22 cellular contexts compared by ENCODE assay signal in genomic region chr1:26328597-26328996, GRCh38. TPM values are rescaled to one million over a fixed set of nuclear protein-coding genes. Genes with fewer than 3 reads are reported as not detected.
"Had no signal": no experiment of that assay in that cellular context is flagged by ENCODE, and none has a peak within 500 bp of the region (broad histone marks: within the 10 kb centered on the region; RNA-seq: fewer than 3 reads in every experiment).

No MANE protein-coding gene starts in this region.

- H3K27me3 ChIP-seq: cardiac muscle cell, foreskin keratinocyte, upper lobe of right lung had no signal

- DNase-seq: activated CD4-positive, alpha-beta memory T cell treated with anti-CD3 and anti-CD28 coated beads, Interleukin-2, amount 10 ng/mL, durations not matched to agents 7 days and 5 days; activated CD4-positive, alpha-beta T cell treated with anti-CD3 and anti-CD28 coated beads for 36 hours; activated CD8-positive, alpha-beta memory T cell treated with anti-CD3 and anti-CD28 coated beads, Interleukin-2, amount 10 ng/mL, durations not matched to agents 7 days and 5 days; dorsolateral prefrontal cortex; glutamatergic neuron; hippocampal formation; islet precursor cell; lower lobe of right lung; naive thymus-derived CD8-positive, alpha-beta T cell; sigmoid colon; stimulated activated CD4-positive, alpha-beta T cell treated with anti-CD3 and anti-CD28 coated beads, Interleukin-4, amount 100 ng/mL, for 4 hours; stimulated activated naive B cell treated with anti-CD40 and anti-IgM and Interleukin-4, amounts not matched to agents 10 μg/mL and 1 μg/mL and 100 μg/mL, for 72 hours; T-helper 2 cell; upper lobe of right lung had no signal

- H3K27me3 Mint-ChIP-seq: activated CD4-positive, alpha-beta memory T cell treated with anti-CD3 and anti-CD28 coated beads, Interleukin-2, amount 10 ng/mL, durations not matched to agents 7 days and 5 days; activated CD4-positive, alpha-beta T cell treated with anti-CD3 and anti-CD28 coated beads for 36 hours; activated CD8-positive, alpha-beta memory T cell treated with anti-CD3 and anti-CD28 coated beads, Interleukin-2, amount 10 ng/mL, durations not matched to agents 7 days and 5 days; activated naive CD8-positive, alpha-beta T cell; naive thymus-derived CD8-positive, alpha-beta T cell; stimulated activated naive B cell treated with anti-CD40 and anti-IgM and Interleukin-4, amounts not matched to agents 10 μg/mL and 1 μg/mL and 100 μg/mL, for 72 hours had no signal

- H3K36me3 Mint-ChIP-seq: activated naive CD8-positive, alpha-beta T cell had no signal

- H3K4me1 Mint-ChIP-seq: activated CD4-positive, alpha-beta T cell treated with anti-CD3 and anti-CD28 coated beads for 36 hours had no signal

- H3K9me3 ChIP-seq: lower lobe of right lung, sigmoid colon, thoracic aorta, upper lobe of right lung had no signal

- H3K27ac Mint-ChIP-seq: activated CD4-positive, alpha-beta memory T cell treated with anti-CD3 and anti-CD28 coated beads, Interleukin-2, amount 10 ng/mL, durations not matched to agents 7 days and 5 days; activated CD4-positive, alpha-beta T cell treated with anti-CD3 and anti-CD28 coated beads for 36 hours; activated CD8-positive, alpha-beta memory T cell treated with anti-CD3 and anti-CD28 coated beads, Interleukin-2, amount 10 ng/mL, durations not matched to agents 7 days and 5 days; activated naive CD8-positive, alpha-beta T cell; stimulated activated naive B cell treated with anti-CD40 and anti-IgM and Interleukin-4, amounts not matched to agents 10 μg/mL and 1 μg/mL and 100 μg/mL, for 72 hours had no signal

- ATAC-seq: activated CD4-positive, alpha-beta T cell treated with anti-CD3 and anti-CD28 coated beads for 36 hours; activated CD8-positive, alpha-beta memory T cell treated with anti-CD3 and anti-CD28 coated beads, Interleukin-2, amount 10 ng/mL, durations not matched to agents 7 days and 5 days; lower lobe of right lung; naive thymus-derived CD8-positive, alpha-beta T cell; stimulated activated naive B cell treated with anti-CD40 and anti-IgM and Interleukin-4, amounts not matched to agents 10 μg/mL and 1 μg/mL and 100 μg/mL, for 72 hours; upper lobe of right lung had no signal

- H3K4me1 ChIP-seq: lower lobe of right lung, sigmoid colon, upper lobe of right lung had no signal

- H3K4me3 Mint-ChIP-seq: activated CD4-positive, alpha-beta memory T cell treated with anti-CD3 and anti-CD28 coated beads, Interleukin-2, amount 10 ng/mL, durations not matched to agents 7 days and 5 days; activated CD4-positive, alpha-beta T cell treated with anti-CD3 and anti-CD28 coated beads for 36 hours; activated CD8-positive, alpha-beta memory T cell treated with anti-CD3 and anti-CD28 coated beads, Interleukin-2, amount 10 ng/mL, durations not matched to agents 7 days and 5 days; activated naive CD8-positive, alpha-beta T cell; naive thymus-derived CD8-positive, alpha-beta T cell; stimulated activated naive B cell treated with anti-CD40 and anti-IgM and Interleukin-4, amounts not matched to agents 10 μg/mL and 1 μg/mL and 100 μg/mL, for 72 hours had no signal

- H3K27ac ChIP-seq: cardiac muscle cell, dorsolateral prefrontal cortex, foreskin keratinocyte, lower lobe of right lung, sigmoid colon, thoracic aorta, upper lobe of right lung had no signal

- H3K4me3 ChIP-seq: cardiac muscle cell, dorsolateral prefrontal cortex, lower lobe of right lung, sigmoid colon, thoracic aorta, upper lobe of right lung had no signal

- H3K9me3 Mint-ChIP-seq: activated CD4-positive, alpha-beta memory T cell treated with anti-CD3 and anti-CD28 coated beads, Interleukin-2, amount 10 ng/mL, durations not matched to agents 7 days and 5 days; naive thymus-derived CD8-positive, alpha-beta T cell; stimulated activated naive B cell treated with anti-CD40 and anti-IgM and Interleukin-4, amounts not matched to agents 10 μg/mL and 1 μg/mL and 100 μg/mL, for 72 hours had no signal

- H3K36me3 ChIP-seq: cardiac muscle cell, sigmoid colon, thoracic aorta, upper lobe of right lung had no signal

RNA-seq across cellular contexts. Expression of gene CD52, which starts 10.8 kb away (rescaled TPM):
- total RNA-seq: cardiac muscle cell, epithelial cell of proximal tubule, fibroblast of lung, renal cortical epithelial cell had no signal

RNA-seq across cellular contexts. Expression of gene CRYBG2, which starts 25.3 kb away (rescaled TPM):
- total RNA-seq: fibroblast of lung, thoracic aorta had no signal
- polyA plus RNA-seq: fibroblast of lung had no signal

RNA-seq across cellular contexts. Expression of gene ZNF683, which starts 44.0 kb away (rescaled TPM):
- total RNA-seq: activated CD4-positive, alpha-beta T cell treated with anti-CD3 and anti-CD28 coated beads for 36 hours; cardiac muscle cell; epithelial cell of proximal tubule; fibroblast of lung; foreskin keratinocyte; mesenteric fat pad; renal cortical epithelial cell; sigmoid colon; thoracic aorta had no signal
- polyA plus RNA-seq: cardiac muscle cell, fibroblast of lung, foreskin keratinocyte had no signal
